In the genomic region with DNA sequence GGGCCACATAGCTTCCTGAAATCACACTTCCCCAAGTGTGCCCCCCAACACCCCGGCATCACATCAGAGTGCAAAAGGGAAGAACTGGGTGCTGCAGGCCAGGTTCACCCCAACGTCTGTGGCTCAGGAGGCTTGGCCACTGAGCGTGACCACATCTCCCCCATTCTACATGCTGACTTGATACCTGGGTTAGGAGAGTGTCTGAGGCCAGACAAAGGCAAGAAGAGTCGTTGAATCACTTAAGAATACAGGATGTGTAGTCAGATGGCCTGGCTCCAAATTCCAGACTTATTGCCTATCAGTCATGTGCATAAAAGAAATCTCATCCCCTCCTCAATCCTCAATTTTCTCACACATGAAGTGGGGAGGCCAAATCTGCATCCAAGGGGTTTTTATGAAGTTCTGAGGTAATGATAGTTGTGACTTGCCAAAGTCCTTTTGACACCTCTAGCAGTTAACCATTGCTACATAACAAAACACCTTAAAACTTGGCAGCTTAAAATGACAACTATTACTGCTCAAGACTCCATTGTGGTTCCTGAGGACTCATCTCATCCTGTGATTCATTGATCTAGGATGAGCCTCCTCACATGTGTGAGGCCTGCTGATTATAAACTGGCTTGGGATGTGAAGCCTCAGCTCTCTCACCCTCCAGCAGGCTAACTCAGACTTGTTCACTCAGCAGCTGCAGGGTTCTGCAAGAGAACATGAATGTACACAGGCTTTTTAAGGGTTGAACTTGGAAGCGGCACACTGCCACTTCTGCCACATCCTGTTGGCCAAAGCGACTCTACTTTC, we compare ENCODE assay signal across 11 cellular contexts.
A peak's percentile ranks its signal among the peaks of the same experiment; 100 is the strongest.
DNase-seq lines count a peak whose midpoint lies in the region.
"Had no signal": no experiment of that assay in that cellular context is flagged by ENCODE, and none has a peak within 500 bp of the region (broad histone marks: within the 10 kb centered on the region; RNA-seq: fewer than 3 reads in every experiment).

No MANE protein-coding gene starts in this region.

- H3K27ac ChIP-seq in GM23248 = peak overlapping the region; percentile 53
- H3K27ac ChIP-seq: ascending aorta had no signal

- H3K9ac ChIP-seq in GM23248 = no peak overlapping the region

- no peaks in the 10 kb centered on the region for H4K20me1 ChIP-seq in GM23248 (ENCODE audit: insufficient read depth)

- 30 to 31% methylated on average over 6 of the region's 6 CpGs for WGBS in GM23248 (ENCODE audit: low coverage in 1 of 2, low lambda C conversion rate in 2 of 2, missing lambda C conversion rate in 2 of 2), 2 experiments

- no peaks in the 10 kb centered on the region for H3K9me2 ChIP-seq in GM23248 (ENCODE audit: insufficient read depth)

- H3K27me3 ChIP-seq in GM23248 (replicated peaks; ENCODE audit: insufficient read depth) = no peaks in the 10 kb centered on the region
- H3K27me3 ChIP-seq: ascending aorta had no signal

- no peaks in the 10 kb centered on the region for H3K9me3 ChIP-seq in GM23248 (ENCODE audit: low read depth)

- H3K36me3 ChIP-seq in GM23248 (ENCODE audit: low read depth) = no peaks in the 10 kb centered on the region
- H3K36me3 ChIP-seq: ascending aorta had no signal

- no peaks in the 10 kb centered on the region for H3K79me2 ChIP-seq in GM23248 (ENCODE audit: insufficient read depth)

- peaks cover 36% of the 10 kb centered on the region for H3K4me1 ChIP-seq in GM23248 (ENCODE audit: insufficient read depth)
- H3K4me1 ChIP-seq: ascending aorta had no signal

- DNase-seq in DMS53 (lab: John Stamatoyannopoulos, UW) (peak; percentile 23), GM23248 (peak; percentile 97), amniotic stem cell (lab: John Stamatoyannopoulos, UW) (peak; percentile 2), myocyte (ENCODE audit: low read depth) (peak; percentile 69), mucosa of gallbladder (ENCODE audit: low spot score) (no peak), hippocampal formation (lab: John Stamatoyannopoulos, UW) (no peak)
- DNase-seq in activated CD4-positive, CD25-positive, alpha-beta regulatory T cell treated with anti-CD3 and anti-CD28 coated beads, Interleukin-2, amount 50 U/mL, for 72 hours = no peak
- DNase-seq: activated B cell treated with CpG ODN at 0.5 μM for 24 hours, right cardiac atrium had no signal

- H3K4me3 ChIP-seq in GM23248 = no peak overlapping the region
- H3K4me3 ChIP-seq: ascending aorta, lung had no signal

- peaks cover 51% of the 10 kb centered on the region for H3F3A ChIP-seq in GM23248 (ENCODE audit: insufficient read depth)

- H3K4me2 ChIP-seq in GM23248 (ENCODE audit: unreplicated experiment) = peak overlapping the region; percentile 43

- H2AFZ ChIP-seq in GM23248 = no peak overlapping the region

- in situ Hi-C loops in GM23248 (cut with MboI) = no loop called here

Comparison
In these comparisons a context has a peak if more than half of its experiments do, and no peak if none do; other contexts are left out.
1. DNase-seq: peak in DMS53 (single experiment), GM23248 (single experiment), amniotic stem cell (single experiment) and myocyte (single experiment); none in mucosa of gallbladder (single experiment), hippocampal formation (0 of 2) and activated CD4-positive, CD25-positive, alpha-beta regulatory T cell treated with anti-CD3 and anti-CD28 coated beads, Interleukin-2, amount 50 U/mL, for 72 hours (single experiment).